ENCODE assay signal across 11 cellular contexts in the genomic region with DNA sequence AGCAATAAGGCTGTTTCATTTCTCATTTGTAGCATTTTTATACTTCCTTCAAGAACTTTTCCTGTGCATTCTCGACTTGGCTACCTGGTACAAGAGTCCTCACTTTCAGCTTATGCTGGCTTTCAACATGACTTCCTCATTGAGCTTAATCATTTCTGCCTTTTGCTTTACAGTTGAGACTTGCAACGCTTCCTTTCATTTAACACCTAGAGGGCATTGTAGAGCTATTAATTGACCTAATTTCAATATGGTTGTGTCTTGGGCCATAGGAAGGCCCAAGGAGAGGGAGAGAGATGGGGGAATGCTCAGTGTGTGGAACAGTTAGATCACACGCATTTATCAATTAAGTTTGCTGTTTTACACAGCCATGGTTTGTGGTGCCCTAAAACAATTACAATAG. TPM values are rescaled to one million over a fixed set of nuclear protein-coding genes. Genes with fewer than 3 reads are reported as not detected.
A peak's percentile ranks its signal among the peaks of the same experiment; 100 is the strongest.
DNase-seq lines count a peak whose midpoint lies in the region; ATAC-seq and TF ChIP-seq lines count a peak whose summit lies in the region.
"Had no signal": no experiment of that assay in that cellular context is flagged by ENCODE, and none has a peak within 500 bp of the region (broad histone marks: within the 10 kb centered on the region; RNA-seq: fewer than 3 reads in every experiment).

No MANE protein-coding gene starts in this region.

- DNase-seq in HT-29 (ENCODE audit: low spot score) (peak; percentile 61), amniotic epithelial cell (ENCODE audit: low read depth) (peak; percentile 65), pons (ENCODE audit: low spot score) (peak; percentile 14), osteocyte (ENCODE audit: extremely low spot score, unreplicated experiment) (no peak), CD1c-positive myeloid dendritic cell (ENCODE audit: extremely low spot score) (no peak), hypothalamus (lab: John Stamatoyannopoulos, UW) (no peak)
- no peak for DNase-seq in activated CD4-positive, alpha-beta memory T cell treated with anti-CD3 and anti-CD28 coated beads, Interleukin-2, amount 10 ng/mL, durations not matched to agents 7 days and 5 days
- DNase-seq: activated CD8-positive, alpha-beta T cell treated with anti-CD3 and anti-CD28 coated beads, Interleukin-2, amount 10 ng/mL, durations not matched to agents 7 days and 5 days; NCI-H1417 had no signal

- no peaks in the 10 kb centered on the region for H3K36me3 Mint-ChIP-seq in osteocyte (ENCODE audit: unreplicated experiment)
- no peaks in the 10 kb centered on the region for H3K36me3 Mint-ChIP-seq in activated CD4-positive, alpha-beta memory T cell treated with anti-CD3 and anti-CD28 coated beads, Interleukin-2, amount 10 ng/mL, durations not matched to agents 7 days and 5 days (ENCODE audit: low read depth)

- CTCF ChIA-PET in activated CD4-positive, alpha-beta memory T cell treated with anti-CD3 and anti-CD28 coated beads, Interleukin-2, amount 10 ng/mL, durations not matched to agents 7 days and 5 days (lab: Charles Lee): no interaction called here

- H3K27me3 Mint-ChIP-seq in osteocyte (ENCODE audit: unreplicated experiment): peaks cover 7% of the 10 kb centered on the region
- peaks cover 3% of the 10 kb centered on the region for H3K27me3 Mint-ChIP-seq in activated CD4-positive, alpha-beta memory T cell treated with anti-CD3 and anti-CD28 coated beads, Interleukin-2, amount 10 ng/mL, durations not matched to agents 7 days and 5 days

- no peak overlapping the region for H3K4me3 Mint-ChIP-seq in osteocyte (ENCODE audit: unreplicated experiment)
- no peak overlapping the region for H3K4me3 Mint-ChIP-seq in activated CD4-positive, alpha-beta memory T cell treated with anti-CD3 and anti-CD28 coated beads, Interleukin-2, amount 10 ng/mL, durations not matched to agents 7 days and 5 days
- H3K4me3 Mint-ChIP-seq: activated CD8-positive, alpha-beta T cell treated with anti-CD3 and anti-CD28 coated beads, Interleukin-2, amount 10 ng/mL, durations not matched to agents 7 days and 5 days had no signal

- POLR2A ChIA-PET in activated CD4-positive, alpha-beta memory T cell treated with anti-CD3 and anti-CD28 coated beads, Interleukin-2, amount 10 ng/mL, durations not matched to agents 7 days and 5 days (lab: Charles Lee): no interaction called here

- no peak for TF ChIP-seq CTCF in osteocyte (IDR thresholded peaks at IDR 0.05)

- H3K9me3 Mint-ChIP-seq in osteocyte (ENCODE audit: unreplicated experiment): peaks cover 4% of the 10 kb centered on the region
- H3K9me3 Mint-ChIP-seq in activated CD4-positive, alpha-beta memory T cell treated with anti-CD3 and anti-CD28 coated beads, Interleukin-2, amount 10 ng/mL, durations not matched to agents 7 days and 5 days: peaks cover 11% of the 10 kb centered on the region

- H3K4me1 Mint-ChIP-seq in osteocyte (ENCODE audit: unreplicated experiment): peaks cover 3% of the 10 kb centered on the region
- no peaks in the 10 kb centered on the region for H3K4me1 Mint-ChIP-seq in activated CD4-positive, alpha-beta memory T cell treated with anti-CD3 and anti-CD28 coated beads, Interleukin-2, amount 10 ng/mL, durations not matched to agents 7 days and 5 days

- H3K27ac Mint-ChIP-seq in osteocyte (ENCODE audit: unreplicated experiment): no peak overlapping the region
- H3K27ac Mint-ChIP-seq in activated CD4-positive, alpha-beta memory T cell treated with anti-CD3 and anti-CD28 coated beads, Interleukin-2, amount 10 ng/mL, durations not matched to agents 7 days and 5 days: no peak overlapping the region
- H3K27ac Mint-ChIP-seq: activated CD8-positive, alpha-beta T cell treated with anti-CD3 and anti-CD28 coated beads, Interleukin-2, amount 10 ng/mL, durations not matched to agents 7 days and 5 days had no signal

- peak; percentile 85 for ATAC-seq in GM18909 (IDR thresholded peaks at IDR 0.05; ENCODE audit: poor library complexity, unreplicated experiment)
- ATAC-seq: activated CD8-positive, alpha-beta T cell treated with anti-CD3 and anti-CD28 coated beads, Interleukin-2, amount 10 ng/mL, durations not matched to agents 7 days and 5 days had no signal

RNA-seq across cellular contexts. Expression of gene SLC22A2, which starts 37.2 kb away (rescaled TPM):
- 0.63 TPM in 1 of 2 replicates, not detected in the other for total RNA-seq in HT-29 (2014; rRNA removed; shearing (Covaris generic))
- not detected in 2 replicates for total RNA-seq in osteocyte
- total RNA-seq in activated CD4-positive, alpha-beta memory T cell treated with anti-CD3 and anti-CD28 coated beads, Interleukin-2, amount 10 ng/mL, durations not matched to agents 7 days and 5 days: not detected
- total RNA-seq: activated CD8-positive, alpha-beta T cell treated with anti-CD3 and anti-CD28 coated beads, Interleukin-2, amount 10 ng/mL, durations not matched to agents 7 days and 5 days; dermis microvascular lymphatic vessel endothelial cell had no signal

Comparison
In these comparisons a context has a peak if more than half of its experiments do, and no peak if none do; other contexts are left out.
1. DNase-seq: peak in HT-29 (single experiment), amniotic epithelial cell (single experiment) and pons (single experiment); none in osteocyte (single experiment), CD1c-positive myeloid dendritic cell (single experiment), hypothalamus (0 of 51) and activated CD4-positive, alpha-beta memory T cell treated with anti-CD3 and anti-CD28 coated beads, Interleukin-2, amount 10 ng/mL, durations not matched to agents 7 days and 5 days (single experiment).